In the genomic region with DNA sequence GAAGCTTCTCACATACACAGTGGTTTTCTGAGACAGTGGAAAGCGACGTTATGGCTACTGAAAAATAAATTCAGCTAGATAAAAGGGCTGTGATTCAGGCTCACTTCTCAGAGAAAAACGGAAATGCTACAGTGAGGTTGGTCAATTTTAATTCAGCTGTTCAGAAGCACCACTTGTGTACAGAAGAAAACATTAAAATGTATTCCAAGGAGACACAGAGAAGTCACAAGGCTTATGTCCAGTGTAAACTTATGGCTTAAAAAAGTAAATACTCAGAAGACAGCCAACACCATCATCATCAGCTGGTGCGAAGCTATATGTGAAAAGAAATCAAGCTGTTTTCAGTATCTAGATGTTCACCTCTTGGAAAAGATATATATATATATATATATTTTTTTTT, we compare ENCODE assay signal across 21 cellular contexts.
DNase-seq lines count a peak whose midpoint lies in the region; ATAC-seq and TF ChIP-seq lines count a peak whose summit lies in the region.
"Had no signal": no experiment of that assay in that cellular context is flagged by ENCODE, and none has a peak within 500 bp of the region (broad histone marks: within the 10 kb centered on the region; RNA-seq: fewer than 3 reads in every experiment).

No MANE protein-coding gene starts in this region.

- peak overlapping the region; percentile 56 for H3K27ac Mint-ChIP-seq in activated T-helper 1 cell treated with anti-CD3 and anti-CD28 coated beads, Interleukin-12 subunit alpha, Interleukin-12 subunit beta, Interleukin-2, Interleukin-4 antibody, amounts not matched to agents 30 ng/mL and 10 ng/mL and 1 ng/mL, durations not matched to agents 14 hours and 24 hours and 36 hours
- peak overlapping the region; percentile 89 to 96 (median 94) for H3K27ac Mint-ChIP-seq in immature natural killer cell
- H3K27ac Mint-ChIP-seq: activated CD4-positive, alpha-beta T cell treated with anti-CD3 and anti-CD28 coated beads for 36 hours; H9 had no signal

- peaks cover 6% of the 10 kb centered on the region for H3K36me3 ChIP-seq in cardiac muscle cell
- peaks cover 0 to 24% (median 4%) of the 10 kb centered on the region in 9 donors for H3K36me3 ChIP-seq in heart right ventricle

- WGBS in heart right ventricle, 2 donors: 92 to 93% methylated on average over 4 of the region's 4 CpGs

- intact Hi-C loops in heart right ventricle (cut with DNase I): loop anchor here in 1 of 10 donors (10.0 kb wide), 1 partner anchor 53 kb away; no protein-coding TSS in a partner anchor
- intact Hi-C loops in activated T-helper 1 cell treated with anti-CD3 and anti-CD28 coated beads, Interleukin-12 subunit alpha, Interleukin-12 subunit beta, Interleukin-2, Interleukin-4 antibody, amounts not matched to agents 30 ng/mL and 10 ng/mL and 1 ng/mL, durations not matched to agents 14 hours and 24 hours and 36 hours (cut with micrococcal nuclease): loop anchor here (1.0 kb wide), 1 partner anchor 373 kb away; a partner anchor contains a TSS
- intact Hi-C loops in left colon (cut with DNase I, micrococcal nuclease): no loop called here

- H3K9me3 ChIP-seq in cardiac muscle cell (ENCODE audit: low read depth) (no peaks in the 10 kb centered on the region), heart right ventricle (no peaks in the 10 kb centered on the region)
- H3K9me3 ChIP-seq: left ventricle myocardium inferior had no signal

- no peak for DNase-seq in cardiac muscle cell (ENCODE audit: low read depth in 1 of 2, low spot score in 1 of 2)
- no peak for DNase-seq in heart right ventricle
- DNase-seq in activated T-helper 1 cell treated with anti-CD3 and anti-CD28 coated beads, Interleukin-12 subunit alpha, Interleukin-12 subunit beta, Interleukin-2, Interleukin-4 antibody, amounts not matched to agents 30 ng/mL and 10 ng/mL and 1 ng/mL, durations not matched to agents 14 hours and 24 hours and 36 hours (ENCODE audit: low spot score): no peak
- DNase-seq in immature natural killer cell: no peak
- no peak for DNase-seq in SW480 (ENCODE audit: low spot score)
- no peak for DNase-seq in left colon
- DNase-seq in NCI-H510A treated with DMSO at 0.1 percent for 48 hours (lab: John Stamatoyannopoulos, UW): no peak
- DNase-seq: activated CD4-positive, alpha-beta T cell treated with anti-CD3 and anti-CD28 coated beads for 36 hours; activated CD8-positive, alpha-beta memory T cell treated with anti-CD3 and anti-CD28 coated beads, Interleukin-2, amount 50 U/mL, for 4 hours; activated gamma-delta T cell; amygdala; CD4-positive, alpha-beta memory T cell; H9; left ventricle myocardium inferior; NCI-H1436 treated with DMSO at 0.1 percent for 48 hours; NCI-H510A; NK-92 treated with Interleukin-12 subunit alpha and Interleukin-12 subunit beta, amount 100 ng/mL, for 24 hours; stimulated activated CD4-positive, alpha-beta T cell treated with anti-CD3 and anti-CD28 coated beads, Interleukin-15, amount 100 ng/mL, for 24 hours had no signal

- H3K4me3 Mint-ChIP-seq in activated T-helper 1 cell treated with anti-CD3 and anti-CD28 coated beads, Interleukin-12 subunit alpha, Interleukin-12 subunit beta, Interleukin-2, Interleukin-4 antibody, amounts not matched to agents 30 ng/mL and 10 ng/mL and 1 ng/mL, durations not matched to agents 14 hours and 24 hours and 36 hours: no peak overlapping the region
- peak overlapping the region; percentile 52 to 81 (median 71) for H3K4me3 Mint-ChIP-seq in immature natural killer cell
- H3K4me3 Mint-ChIP-seq: activated CD4-positive, alpha-beta T cell treated with anti-CD3 and anti-CD28 coated beads for 36 hours; CD4-positive, alpha-beta memory T cell; H9; neural crest cell had no signal

- H3K4me3 ChIP-seq in cardiac muscle cell: no peak overlapping the region
- H3K4me3 ChIP-seq in heart right ventricle: no peak overlapping the region
- H3K4me3 ChIP-seq: left ventricle myocardium inferior had no signal

- ATAC-seq in heart right ventricle (no peak), left colon (no peak)
- ATAC-seq: sciatic nerve had no signal

- H3K36me3 Mint-ChIP-seq in activated T-helper 1 cell treated with anti-CD3 and anti-CD28 coated beads, Interleukin-12 subunit alpha, Interleukin-12 subunit beta, Interleukin-2, Interleukin-4 antibody, amounts not matched to agents 30 ng/mL and 10 ng/mL and 1 ng/mL, durations not matched to agents 14 hours and 24 hours and 36 hours (ENCODE audit: low read depth): peaks cover 10% of the 10 kb centered on the region
- peaks cover 0 to 7% (median 0%) of the 10 kb centered on the region in 3 donors for H3K36me3 Mint-ChIP-seq in immature natural killer cell

- TF ChIP-seq CTCF in cardiac muscle cell (IDR thresholded peaks at IDR 0.05; ENCODE audit: low read depth, low read length): no peak
- no peak for TF ChIP-seq CTCF in heart right ventricle (IDR thresholded peaks at IDR 0.05)

- H3K27ac ChIP-seq in cardiac muscle cell (peak overlapping the region; percentile 6), heart right ventricle (peak overlapping the region in 1 of 10 donors; percentile 17)
- H3K27ac ChIP-seq: epithelial cell of prostate, left ventricle myocardium inferior had no signal

- H3K4me1 Mint-ChIP-seq in activated T-helper 1 cell treated with anti-CD3 and anti-CD28 coated beads, Interleukin-12 subunit alpha, Interleukin-12 subunit beta, Interleukin-2, Interleukin-4 antibody, amounts not matched to agents 30 ng/mL and 10 ng/mL and 1 ng/mL, durations not matched to agents 14 hours and 24 hours and 36 hours (ENCODE audit: low read depth): peaks cover 15% of the 10 kb centered on the region
- peaks cover 39 to 46% of the 10 kb centered on the region in 2 donors for H3K4me1 Mint-ChIP-seq in immature natural killer cell

- no peaks in the 10 kb centered on the region for H3K9me3 Mint-ChIP-seq in activated T-helper 1 cell treated with anti-CD3 and anti-CD28 coated beads, Interleukin-12 subunit alpha, Interleukin-12 subunit beta, Interleukin-2, Interleukin-4 antibody, amounts not matched to agents 30 ng/mL and 10 ng/mL and 1 ng/mL, durations not matched to agents 14 hours and 24 hours and 36 hours
- peaks cover 0 to 2% (median 0%) of the 10 kb centered on the region in 6 donors for H3K9me3 Mint-ChIP-seq in immature natural killer cell
- H3K9me3 Mint-ChIP-seq: CD4-positive, alpha-beta memory T cell; H9; neural crest cell had no signal

- H3K27me3 ChIP-seq in cardiac muscle cell (no peaks in the 10 kb centered on the region), heart right ventricle (no peaks in the 10 kb centered on the region)

- H3K4me1 ChIP-seq in cardiac muscle cell (ENCODE audit: low read depth): peaks cover 36% of the 10 kb centered on the region
- H3K4me1 ChIP-seq in heart right ventricle: peaks cover 3 to 58% (median 21%) of the 10 kb centered on the region in 9 donors

- H3K27me3 Mint-ChIP-seq in activated T-helper 1 cell treated with anti-CD3 and anti-CD28 coated beads, Interleukin-12 subunit alpha, Interleukin-12 subunit beta, Interleukin-2, Interleukin-4 antibody, amounts not matched to agents 30 ng/mL and 10 ng/mL and 1 ng/mL, durations not matched to agents 14 hours and 24 hours and 36 hours (ENCODE audit: insufficient read depth): no peaks in the 10 kb centered on the region
- peaks cover 0 to 5% (median 0%) of the 10 kb centered on the region in 3 donors for H3K27me3 Mint-ChIP-seq in immature natural killer cell (ENCODE audit: low read depth in 3 of 3)
- H3K27me3 Mint-ChIP-seq: activated CD4-positive, alpha-beta T cell treated with anti-CD3 and anti-CD28 coated beads for 36 hours; CD4-positive, alpha-beta memory T cell had no signal
